Comparison of ENCODE assay signal across 21 cellular contexts in genomic region chr2:122081743-122082142, GRCh38.
DNase-seq lines count a peak whose midpoint lies in the region; ATAC-seq and TF ChIP-seq lines count a peak whose summit lies in the region.
"Had no signal": no experiment of that assay in that cellular context is flagged by ENCODE, and none has a peak within 500 bp of the region (broad histone marks: within the 10 kb centered on the region; RNA-seq: fewer than 3 reads in every experiment).

No MANE protein-coding gene starts in this region.

- CTCF ChIA-PET in WTC11 (lab: Charles Lee) = interaction anchor here (0.9 kb wide), 1 partner anchor 725 kb away, joined by 3 read pairs; no protein-coding TSS in a partner anchor
- CTCF ChIA-PET in activated naive CD4-positive, alpha-beta T cell treated with anti-CD3 and anti-CD28 coated beads, Interleukin-2, amount 10 ng/mL, durations not matched to agents 7 days and 5 days (lab: Charles Lee) = no interaction called here

- POLR2A ChIA-PET in WTC11 (lab: Charles Lee) = no interaction called here

- no peaks in the 10 kb centered on the region for H3K9me3 Mint-ChIP-seq in WTC11
- H3K9me3 Mint-ChIP-seq in activated naive CD4-positive, alpha-beta T cell treated with anti-CD3 and anti-CD28 coated beads, Interleukin-2, amount 10 ng/mL, durations not matched to agents 7 days and 5 days = no peaks in the 10 kb centered on the region
- H3K9me3 Mint-ChIP-seq: activated T-cell treated with anti-CD3 and anti-CD28 coated beads, Interleukin-2, amount 50 U/mL, for 4 hours had no signal

- peak; percentile 9 for DNase-seq in COLO668 (lab: John Stamatoyannopoulos, UW; ENCODE audit: unreplicated experiment)
- DNase-seq in H7 = peak; percentile 10
- DNase-seq in NCI-H2196 (lab: John Stamatoyannopoulos, UW; ENCODE audit: unreplicated experiment) = peak; percentile 32
- DNase-seq in WTC11 (ENCODE audit: low spot score) = no peak
- no peak for DNase-seq in stimulated activated CD8-positive, alpha-beta memory T cell treated with anti-CD3 and anti-CD28 coated beads, Interleukin-4, amount 100 ng/mL, for 48 hours
- DNase-seq in activated naive CD4-positive, alpha-beta T cell treated with anti-CD3 and anti-CD28 coated beads, Interleukin-2, amount 10 ng/mL, durations not matched to agents 7 days and 5 days = no peak
- DNase-seq in NCI-H1694 treated with DMSO at 0.1 percent for 48 hours (lab: John Stamatoyannopoulos, UW) = no peak
- DNase-seq: activated CD8-positive, alpha-beta T cell treated with anti-CD3 and anti-CD28 coated beads, Interleukin-2, amount 10 ng/mL, durations not matched to agents 7 days and 5 days; activated naive CD4-positive, alpha-beta T cell treated with Interleukin-2 at 50 U/mL for 16 hours; activated T-cell treated with anti-CD3 and anti-CD28 coated beads, Interleukin-2, amount 50 U/mL, for 4 hours; CD4-positive, CD25-positive, alpha-beta regulatory T cell; KG1; kidney; NCI-H446 treated with DMSO at 0.1 percent for 48 hours; PC-3; Right ventricle myocardium superior; stimulated activated CD4-positive, alpha-beta T cell treated with anti-CD3 and anti-CD28 coated beads, Interleukin-1b, Interleukin-23, amount 100 ng/mL, for 48 hours; testis had no signal

- no peaks in the 10 kb centered on the region for H3K27me3 Mint-ChIP-seq in WTC11 (ENCODE audit: low read depth)
- H3K27me3 Mint-ChIP-seq in activated naive CD4-positive, alpha-beta T cell treated with anti-CD3 and anti-CD28 coated beads, Interleukin-2, amount 10 ng/mL, durations not matched to agents 7 days and 5 days = peaks cover 4% of the 10 kb centered on the region
- H3K27me3 Mint-ChIP-seq: stimulated activated memory B cell treated with anti-CD40 and anti-IgM and Interleukin-4, amounts not matched to agents 10 μg/mL and 1 μg/mL and 100 μg/mL, for 72 hours had no signal

- no peak overlapping the region for H3K4me3 ChIP-seq in H7 (ENCODE audit: insufficient read depth, low read depth, low read length)
- H3K4me3 ChIP-seq: testis had no signal

- H3K27me3 ChIP-seq in H7 (ENCODE audit: control insufficient read depth, insufficient read depth, low read length) = no peaks in the 10 kb centered on the region
- H3K27me3 ChIP-seq: testis had no signal

- no peaks in the 10 kb centered on the region for H3K36me3 ChIP-seq in H7 (replicated peaks; ENCODE audit: control insufficient read depth, insufficient read depth, low read length)

- H3K4me3 Mint-ChIP-seq in WTC11 = no peak overlapping the region
- no peak overlapping the region for H3K4me3 Mint-ChIP-seq in activated naive CD4-positive, alpha-beta T cell treated with anti-CD3 and anti-CD28 coated beads, Interleukin-2, amount 10 ng/mL, durations not matched to agents 7 days and 5 days
- H3K4me3 Mint-ChIP-seq: activated CD8-positive, alpha-beta T cell treated with anti-CD3 and anti-CD28 coated beads, Interleukin-2, amount 10 ng/mL, durations not matched to agents 7 days and 5 days; activated T-cell treated with anti-CD3 and anti-CD28 coated beads, Interleukin-2, amount 50 U/mL, for 4 hours; CD4-positive, CD25-positive, alpha-beta regulatory T cell; stimulated activated memory B cell treated with anti-CD40 and anti-IgM and Interleukin-4, amounts not matched to agents 10 μg/mL and 1 μg/mL and 100 μg/mL, for 72 hours had no signal

- ATAC-seq in WTC11 (peak; percentile 79), GM21717 (IDR thresholded peaks at IDR 0.05; ENCODE audit: unreplicated experiment) (no peak)
- ATAC-seq: activated CD4-positive, CD25-positive, alpha-beta regulatory T cell treated with anti-CD3 and anti-CD28 coated beads, Interleukin-2, amount 50 U/mL, for 24 hours; activated CD8-positive, alpha-beta T cell treated with anti-CD3 and anti-CD28 coated beads, Interleukin-2, amount 10 ng/mL, durations not matched to agents 7 days and 5 days; activated T-cell treated with anti-CD3 and anti-CD28 coated beads, Interleukin-2, amount 50 U/mL, for 4 hours; PC-3; stimulated activated memory B cell treated with anti-CD40 and anti-IgM and Interleukin-4, amounts not matched to agents 10 μg/mL and 1 μg/mL and 100 μg/mL, for 72 hours had no signal

- H3K36me3 Mint-ChIP-seq in WTC11 = no peaks in the 10 kb centered on the region
- H3K36me3 Mint-ChIP-seq in activated naive CD4-positive, alpha-beta T cell treated with anti-CD3 and anti-CD28 coated beads, Interleukin-2, amount 10 ng/mL, durations not matched to agents 7 days and 5 days = no peaks in the 10 kb centered on the region
- H3K36me3 Mint-ChIP-seq: CD4-positive, CD25-positive, alpha-beta regulatory T cell; stimulated activated memory B cell treated with anti-CD40 and anti-IgM and Interleukin-4, amounts not matched to agents 10 μg/mL and 1 μg/mL and 100 μg/mL, for 72 hours had no signal

- no peak for TF ChIP-seq CTCF in WTC11 (IDR thresholded peaks at IDR 0.05)

- no peak overlapping the region for H3K27ac Mint-ChIP-seq in WTC11
- H3K27ac Mint-ChIP-seq in activated naive CD4-positive, alpha-beta T cell treated with anti-CD3 and anti-CD28 coated beads, Interleukin-2, amount 10 ng/mL, durations not matched to agents 7 days and 5 days = no peak overlapping the region
- H3K27ac Mint-ChIP-seq: activated CD8-positive, alpha-beta T cell treated with anti-CD3 and anti-CD28 coated beads, Interleukin-2, amount 10 ng/mL, durations not matched to agents 7 days and 5 days; CD4-positive, CD25-positive, alpha-beta regulatory T cell; stimulated activated memory B cell treated with anti-CD40 and anti-IgM and Interleukin-4, amounts not matched to agents 10 μg/mL and 1 μg/mL and 100 μg/mL, for 72 hours had no signal

- peaks cover 18% of the 10 kb centered on the region for H3K4me1 Mint-ChIP-seq in WTC11
- no peaks in the 10 kb centered on the region for H3K4me1 Mint-ChIP-seq in activated naive CD4-positive, alpha-beta T cell treated with anti-CD3 and anti-CD28 coated beads, Interleukin-2, amount 10 ng/mL, durations not matched to agents 7 days and 5 days
- H3K4me1 Mint-ChIP-seq: CD4-positive, CD25-positive, alpha-beta regulatory T cell; stimulated activated memory B cell treated with anti-CD40 and anti-IgM and Interleukin-4, amounts not matched to agents 10 μg/mL and 1 μg/mL and 100 μg/mL, for 72 hours had no signal

TF ChIP-seq in WTC11, 78 proteins besides CTCF, POLR2A, EP300 and RAD21 (continues in another document):
- TF ChIP-seq RELA (CRISPR knock-in tag; IDR thresholded peaks at IDR 0.05; ENCODE audit: borderline replicate concordance) (no peak), GABPB1 (CRISPR knock-in tag; IDR thresholded peaks at IDR 0.05) (no peak), ESRRA (CRISPR knock-in tag; IDR thresholded peaks at IDR 0.05; ENCODE audit: borderline replicate concordance) (no peak), FOXP4 (CRISPR knock-in tag; IDR thresholded peaks at IDR 0.05) (no peak), TEAD1 (CRISPR knock-in tag; IDR thresholded peaks at IDR 0.05) (no peak), SMAD4 (CRISPR knock-in tag; IDR thresholded peaks at IDR 0.05) (no peak), ZNF416 (CRISPR knock-in tag; IDR thresholded peaks at IDR 0.05) (no peak), TCF7 (CRISPR knock-in tag; IDR thresholded peaks at IDR 0.05; ENCODE audit: low read depth) (no peak), RORB (CRISPR knock-in tag; IDR thresholded peaks at IDR 0.05) (no peak), ATF3 (CRISPR knock-in tag; conservative IDR thresholded peaks at IDR 0.05) (no peak), ZNF317 (CRISPR knock-in tag; IDR thresholded peaks at IDR 0.05; ENCODE audit: borderline replicate concordance, low read depth) (no peak), GRHL2 (CRISPR knock-in tag; IDR thresholded peaks at IDR 0.05; ENCODE audit: insufficient replicate concordance, severe bottlenecking) (no peak), CREM (CRISPR knock-in tag; IDR thresholded peaks at IDR 0.05) (no peak), MYBL2 (CRISPR knock-in tag; IDR thresholded peaks at IDR 0.05) (no peak), NR3C1 (CRISPR knock-in tag; conservative IDR thresholded peaks at IDR 0.05; ENCODE audit: low read depth) (no peak), TEAD4 (CRISPR knock-in tag; IDR thresholded peaks at IDR 0.05) (no peak), HMGXB4 (CRISPR knock-in tag; IDR thresholded peaks at IDR 0.05) (no peak), EMX1 (CRISPR knock-in tag; IDR thresholded peaks at IDR 0.05) (no peak), SMAD3 (CRISPR knock-in tag; IDR thresholded peaks at IDR 0.05; ENCODE audit: borderline replicate concordance) (no peak)

Comparison
In these comparisons a context has a peak if more than half of its experiments do, and no peak if none do; other contexts are left out.
1. DNase-seq: peak in COLO668 (single experiment), H7 (single experiment) and NCI-H2196 (single experiment); none in WTC11 (single experiment), stimulated activated CD8-positive, alpha-beta memory T cell treated with anti-CD3 and anti-CD28 coated beads, Interleukin-4, amount 100 ng/mL, for 48 hours (single experiment), activated naive CD4-positive, alpha-beta T cell treated with anti-CD3 and anti-CD28 coated beads, Interleukin-2, amount 10 ng/mL, durations not matched to agents 7 days and 5 days (single experiment) and NCI-H1694 treated with DMSO at 0.1 percent for 48 hours (single experiment).